Comparison of ENCODE assay signal across 8 cellular contexts in the genomic region with DNA sequence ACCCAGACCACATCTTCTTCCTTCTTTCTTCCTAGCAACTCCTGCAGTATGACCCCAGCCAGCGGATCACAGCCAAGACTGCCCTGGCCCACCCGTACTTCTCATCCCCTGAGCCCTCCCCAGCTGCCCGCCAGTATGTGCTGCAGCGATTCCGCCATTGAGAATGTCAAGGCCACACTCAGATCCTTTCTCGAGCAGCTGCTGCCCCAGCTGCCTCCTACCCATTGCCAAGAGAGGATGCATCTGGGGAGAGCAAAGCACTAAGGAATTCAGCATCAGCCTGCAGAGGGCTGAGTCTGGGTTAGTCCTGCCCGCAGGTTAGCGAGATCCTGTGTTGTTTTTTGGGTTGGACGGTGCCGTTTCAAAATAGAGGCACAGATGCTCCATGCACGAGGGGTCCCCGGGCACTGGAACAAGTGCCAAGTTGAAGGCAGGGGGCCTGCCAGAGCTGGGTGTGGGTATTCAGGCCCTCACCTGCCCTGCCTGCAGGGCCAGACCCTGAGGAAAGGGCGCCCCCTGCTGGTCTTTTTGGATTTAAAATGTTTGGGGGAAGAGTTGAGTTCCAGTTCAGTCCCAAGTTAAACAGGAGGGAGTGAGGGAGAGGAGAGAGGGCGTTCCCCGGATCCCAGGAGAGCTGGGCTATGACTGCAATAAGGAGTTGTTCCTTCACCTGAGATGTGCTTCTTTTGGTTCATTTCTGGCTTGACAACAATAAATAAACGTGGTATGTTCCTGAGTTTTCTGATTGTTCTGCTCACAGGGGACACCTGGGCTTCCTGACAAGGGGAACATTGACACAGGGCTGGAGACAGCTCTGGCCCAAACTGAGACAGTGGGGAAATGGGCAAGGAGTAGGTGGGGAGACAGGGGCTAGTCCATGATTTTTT. TPM values are rescaled to one million over a fixed set of nuclear protein-coding genes. Genes with fewer than 3 reads are reported as not detected.
DNase-seq lines count a peak whose midpoint lies in the region; ATAC-seq and TF ChIP-seq lines count a peak whose summit lies in the region.

No MANE protein-coding gene starts in this region.

- peak; percentile 90 for DNase-seq in GM13977 (ENCODE audit: low spot score)
- DNase-seq in NCI-H2227 (lab: John Stamatoyannopoulos, UW; ENCODE audit: unreplicated experiment) = peak; percentile 64
- DNase-seq in activated CD4-positive, CD25-positive, alpha-beta regulatory T cell (lab: John Stamatoyannopoulos, UW) = peak; percentile 58 to 86 (median 72)
- peak in 51 of 61 donors; percentile 11 to 74 (median 42) for DNase-seq in caudate nucleus (lab: John Stamatoyannopoulos, UW)
- peak; percentile 72 to 84 for DNase-seq in left lung
- peak; percentile 49 to 74 (median 66) for DNase-seq in stimulated activated CD4-positive, alpha-beta T cell treated with anti-CD3 and anti-CD28 coated beads, TNF-alpha, amount 100 ng/mL, for 1 hour (ENCODE audit: low read depth in 3 of 3, low spot score in 1 of 3)
- DNase-seq in posterior vena cava (ENCODE audit: low spot score) = no peak

- no peak overlapping the region for H3K4me3 ChIP-seq in left lung

- intact Hi-C loops in left lung (cut with DNase I) = no loop called here
- intact Hi-C loops in posterior vena cava (cut with DNase I) = loop anchor here (5.0 kb wide), 1 partner anchor 98 kb away; no protein-coding TSS in a partner anchor

- no peaks in the 10 kb centered on the region for H3K9me3 ChIP-seq in left lung

- peak; percentile 91 for TF ChIP-seq CTCF in 22Rv1 (IDR thresholded peaks at IDR 0.05)
- TF ChIP-seq CTCF in GM13977 (IDR thresholded peaks at IDR 0.05; ENCODE audit: extremely low read depth, insufficient read depth, missing control alignments) = peak; percentile 77
- peak; percentile 73 for TF ChIP-seq CTCF in left lung (IDR thresholded peaks at IDR 0.05)

- H3K36me3 ChIP-seq in left lung = peaks cover 0 to 69% of the 10 kb centered on the region in 2 donors

- H3K27ac ChIP-seq in 22Rv1 (no peak overlapping the region), caudate nucleus (ENCODE audit: low read depth, low read length) (no peak overlapping the region), left lung (no peak overlapping the region)

- peak; percentile 69 for ATAC-seq in left lung

- in situ Hi-C loops in GM13977 (cut with MboI; ENCODE audit: low pct_unique_long_range_greater_than_20kb, low sequenced_read_pairs, unreplicated experiment) = loop anchor here (10.0 kb wide), 1 partner anchor 101 kb away; the partner anchor contains the start of gene MRPL38

- peaks cover 0 to 4% of the 10 kb centered on the region in 2 donors for H3K4me1 ChIP-seq in left lung

- no peaks in the 10 kb centered on the region for H3K27me3 ChIP-seq in left lung

RNA-seq across cellular contexts. Expression of gene CDK3, which starts 4.9 kb away (rescaled TPM):
- total RNA-seq in left lung = 1 to 10 TPM; 5.4 to 6.1 TPM
- total RNA-seq in posterior vena cava = 1 to 10 TPM; 2.9 to 4.9 TPM

RNA-seq across cellular contexts. Expression of gene EVPL, which starts 21.6 kb away (rescaled TPM):
- 10 to 100 TPM; 29.1 to 44.8 TPM for total RNA-seq in left lung
- total RNA-seq in posterior vena cava = 1 to 10 TPM in 1 of 2 donors, under 1 TPM in 1; 0.33 to 1.3 TPM

RNA-seq across cellular contexts. Expression of gene TEN1, which starts 26.5 kb away (rescaled TPM):
- total RNA-seq in left lung = 10 to 100 TPM; 19.3 to 20.7 TPM
- total RNA-seq in posterior vena cava = 10 to 100 TPM; 11.1 to 12.7 TPM

RNA-seq across cellular contexts. Expression of gene ACOX1, which starts 26.5 kb away (rescaled TPM):
- total RNA-seq in left lung = 10 to 100 TPM; 81.0 TPM
- 10 to 100 TPM; 45.2 to 46.2 TPM for total RNA-seq in posterior vena cava

Comparison
In these comparisons a context has a peak if more than half of its experiments do, and no peak if none do; other contexts are left out.
1. RNA of gene EVPL, which starts 21.6 kb away (total RNA-seq): 29.1 to 44.8 TPM in left lung; 0.33 to 1.3 TPM in posterior vena cava; every median in the first group is over 10 times any median in the second.
2. intact Hi-C loops: an anchor here in posterior vena cava (5.0 kb wide); none called in left lung.
3. Peak in every context shown above with its lines, with median percentiles within 50 percentile points of each other: CTCF ChIP-seq.